In the genomic region with DNA sequence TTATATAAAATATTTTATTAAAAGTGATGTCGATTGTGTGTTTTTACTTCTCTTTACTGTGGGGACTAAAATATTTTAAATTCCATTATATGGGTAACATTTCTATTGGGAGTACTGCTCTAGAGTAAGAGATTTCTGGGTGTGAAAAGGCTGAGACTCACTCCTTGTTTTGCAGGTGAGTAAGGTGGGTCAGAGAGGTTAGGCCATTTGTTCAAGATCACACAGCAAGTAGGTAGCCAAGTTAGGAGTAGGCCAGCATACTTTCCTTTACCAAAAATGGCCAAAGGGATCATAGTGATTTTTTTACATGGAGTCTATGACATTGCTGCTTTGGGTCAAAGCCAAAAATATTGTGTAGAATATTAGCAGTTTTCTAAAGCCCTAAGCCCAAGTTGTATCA, we compare ENCODE assay signal across 15 cellular contexts.
"Had no signal": no experiment of that assay in that cellular context is flagged by ENCODE, and none has a peak within 500 bp of the region (broad histone marks: within the 10 kb centered on the region; RNA-seq: fewer than 3 reads in every experiment).

No MANE protein-coding gene starts in this region.

- DNase-seq: activated CD4-positive, alpha-beta T cell treated with anti-CD3 and anti-CD28 coated beads, Interleukin-2, amount 10 ng/mL, durations not matched to agents 7 days and 5 days; activated CD4-positive, CD25-positive, alpha-beta regulatory T cell; activated CD8-positive, alpha-beta memory T cell treated with anti-CD3 and anti-CD28 coated beads for 24 hours; activated naive CD4-positive, alpha-beta T cell treated with anti-CD3 and anti-CD28 coated beads, Interleukin-2, amount 10 ng/mL, durations not matched to agents 7 days and 5 days; colonic mucosa; effector CD4-positive, alpha-beta T cell; hippocampal formation; naive thymus-derived CD4-positive, alpha-beta T cell; stimulated activated CD4-positive, alpha-beta T cell treated with anti-CD3 and anti-CD28 coated beads, Interleukin-12 subunit alpha, Interleukin-12 subunit beta, amount 100 ng/mL, for 4 hours; testis had no signal

- H3K27ac Mint-ChIP-seq: activated CD4-positive, alpha-beta T cell treated with anti-CD3 and anti-CD28 coated beads, Interleukin-2, amount 10 ng/mL, durations not matched to agents 7 days and 5 days; activated naive CD4-positive, alpha-beta T cell treated with anti-CD3 and anti-CD28 coated beads, Interleukin-2, amount 10 ng/mL, durations not matched to agents 7 days and 5 days; activated T-helper 2 cell treated with anti-CD3 and anti-CD28 coated beads, Interferon-gamma antibody, Interleukin-2, Interleukin-4, amounts not matched to agents 10 μg/mL and 5 μg/mL and 100 μg/mL, durations not matched to agents 14 hours and 24 hours and 36 hours; stimulated activated naive CD8-positive, alpha-beta T cell treated with anti-CD3 and anti-CD28 coated beads, Interleukin-15, Interleukin-2, amounts not matched to agents 100 ng/mL and 50 ng/mL, for 24 hours; T-helper 1 cell treated with Interleukin-12 subunit alpha and Interleukin-12 subunit beta and Interleukin-4 antibody, amounts not matched to agents 30 μg/mL and 1 μg/mL, for 36 hours had no signal

- H3K27ac ChIP-seq: colonic mucosa, testis had no signal

- H3K9me3 ChIP-seq: colonic mucosa, testis had no signal

- H3K27me3 ChIP-seq: cardiac muscle cell, colonic mucosa, testis had no signal

- H3K4me3 Mint-ChIP-seq: activated CD4-positive, alpha-beta T cell treated with anti-CD3 and anti-CD28 coated beads, Interleukin-2, amount 10 ng/mL, durations not matched to agents 7 days and 5 days; activated naive CD4-positive, alpha-beta T cell treated with anti-CD3 and anti-CD28 coated beads, Interleukin-2, amount 10 ng/mL, durations not matched to agents 7 days and 5 days; stimulated activated naive CD8-positive, alpha-beta T cell treated with anti-CD3 and anti-CD28 coated beads, Interleukin-15, Interleukin-2, amounts not matched to agents 100 ng/mL and 50 ng/mL, for 24 hours; T-helper 1 cell treated with Interleukin-12 subunit alpha and Interleukin-12 subunit beta and Interleukin-4 antibody, amounts not matched to agents 30 μg/mL and 1 μg/mL, for 36 hours had no signal

- H3K4me1 ChIP-seq: testis had no signal

- H3K9me3 Mint-ChIP-seq: activated CD4-positive, alpha-beta T cell treated with anti-CD3 and anti-CD28 coated beads, Interleukin-2, amount 10 ng/mL, durations not matched to agents 7 days and 5 days; activated naive CD4-positive, alpha-beta T cell treated with anti-CD3 and anti-CD28 coated beads, Interleukin-2, amount 10 ng/mL, durations not matched to agents 7 days and 5 days; naive thymus-derived CD4-positive, alpha-beta T cell; stimulated activated naive CD8-positive, alpha-beta T cell treated with anti-CD3 and anti-CD28 coated beads, Interleukin-15, Interleukin-2, amounts not matched to agents 100 ng/mL and 50 ng/mL, for 24 hours; T-helper 1 cell treated with Interleukin-12 subunit alpha and Interleukin-12 subunit beta and Interleukin-4 antibody, amounts not matched to agents 30 μg/mL and 1 μg/mL, for 36 hours had no signal

- H3K36me3 ChIP-seq: cardiac muscle cell, colonic mucosa had no signal

- H3K27me3 Mint-ChIP-seq: activated CD4-positive, alpha-beta T cell treated with anti-CD3 and anti-CD28 coated beads, Interleukin-2, amount 10 ng/mL, durations not matched to agents 7 days and 5 days; activated naive CD4-positive, alpha-beta T cell treated with anti-CD3 and anti-CD28 coated beads, Interleukin-2, amount 10 ng/mL, durations not matched to agents 7 days and 5 days; naive thymus-derived CD4-positive, alpha-beta T cell; stimulated activated naive CD8-positive, alpha-beta T cell treated with anti-CD3 and anti-CD28 coated beads, Interleukin-15, Interleukin-2, amounts not matched to agents 100 ng/mL and 50 ng/mL, for 24 hours had no signal

- H3K4me3 ChIP-seq: cardiac muscle cell, colonic mucosa, lung, testis had no signal
